2 cellular contexts compared by ENCODE assay signal in the genomic region with DNA sequence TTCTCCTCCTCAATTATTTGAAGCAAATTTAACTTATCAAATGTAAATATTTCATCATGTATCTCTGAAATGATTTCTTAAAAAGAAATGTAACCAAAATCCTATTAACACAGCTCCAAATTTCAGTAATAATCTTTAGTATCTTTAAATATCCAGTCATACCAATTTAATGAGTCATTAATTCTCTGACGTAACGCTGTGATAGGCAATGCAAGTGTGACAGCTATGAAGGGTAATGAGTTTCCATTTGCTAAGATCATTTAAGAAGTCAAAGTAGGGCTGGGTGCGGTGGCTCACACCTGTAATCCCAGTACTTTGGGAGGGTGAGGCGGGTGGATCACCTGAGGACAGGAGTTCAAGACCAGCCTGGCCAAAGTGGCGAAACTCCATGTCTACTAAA.
TF ChIP-seq lines count a peak whose summit lies in the region.

No MANE protein-coding gene starts in this region.

TF ChIP-seq in SK-N-SH, 30 proteins besides CTCF, POLR2A, EP300 and RAD21:
- TF ChIP-seq JUND (IDR thresholded peaks at IDR 0.05) (peak; percentile 6; the same call in 1 of the 2 replicates), RFX5 (IDR thresholded peaks at IDR 0.05; ENCODE audit: low read length) (no peak), SMC3 (IDR thresholded peaks at IDR 0.05; ENCODE audit: low read depth, low read length) (no peak), MEF2A (IDR thresholded peaks at IDR 0.05; ENCODE audit: borderline replicate concordance, low read depth) (no peak)
- TF ChIP-seq, protein P1, sequence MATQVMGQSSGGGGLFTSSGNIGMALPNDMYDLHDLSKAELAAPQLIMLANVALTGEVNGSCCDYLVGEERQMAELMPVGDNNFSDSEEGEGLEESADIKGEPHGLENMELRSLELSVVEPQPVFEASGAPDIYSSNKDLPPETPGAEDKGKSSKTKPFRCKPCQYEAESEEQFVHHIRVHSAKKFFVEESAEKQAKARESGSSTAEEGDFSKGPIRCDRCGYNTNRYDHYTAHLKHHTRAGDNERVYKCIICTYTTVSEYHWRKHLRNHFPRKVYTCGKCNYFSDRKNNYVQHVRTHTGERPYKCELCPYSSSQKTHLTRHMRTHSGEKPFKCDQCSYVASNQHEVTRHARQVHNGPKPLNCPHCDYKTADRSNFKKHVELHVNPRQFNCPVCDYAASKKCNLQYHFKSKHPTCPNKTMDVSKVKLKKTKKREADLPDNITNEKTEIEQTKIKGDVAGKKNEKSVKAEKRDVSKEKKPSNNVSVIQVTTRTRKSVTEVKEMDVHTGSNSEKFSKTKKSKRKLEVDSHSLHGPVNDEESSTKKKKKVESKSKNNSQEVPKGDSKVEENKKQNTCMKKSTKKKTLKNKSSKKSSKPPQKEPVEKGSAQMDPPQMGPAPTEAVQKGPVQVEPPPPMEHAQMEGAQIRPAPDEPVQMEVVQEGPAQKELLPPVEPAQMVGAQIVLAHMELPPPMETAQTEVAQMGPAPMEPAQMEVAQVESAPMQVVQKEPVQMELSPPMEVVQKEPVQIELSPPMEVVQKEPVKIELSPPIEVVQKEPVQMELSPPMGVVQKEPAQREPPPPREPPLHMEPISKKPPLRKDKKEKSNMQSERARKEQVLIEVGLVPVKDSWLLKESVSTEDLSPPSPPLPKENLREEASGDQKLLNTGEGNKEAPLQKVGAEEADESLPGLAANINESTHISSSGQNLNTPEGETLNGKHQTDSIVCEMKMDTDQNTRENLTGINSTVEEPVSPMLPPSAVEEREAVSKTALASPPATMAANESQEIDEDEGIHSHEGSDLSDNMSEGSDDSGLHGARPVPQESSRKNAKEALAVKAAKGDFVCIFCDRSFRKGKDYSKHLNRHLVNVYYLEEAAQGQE (IDR thresholded peaks at IDR 0.05; ENCODE audit: low read depth, low read length) = no peak
- TF ChIP-seq, protein P2, sequence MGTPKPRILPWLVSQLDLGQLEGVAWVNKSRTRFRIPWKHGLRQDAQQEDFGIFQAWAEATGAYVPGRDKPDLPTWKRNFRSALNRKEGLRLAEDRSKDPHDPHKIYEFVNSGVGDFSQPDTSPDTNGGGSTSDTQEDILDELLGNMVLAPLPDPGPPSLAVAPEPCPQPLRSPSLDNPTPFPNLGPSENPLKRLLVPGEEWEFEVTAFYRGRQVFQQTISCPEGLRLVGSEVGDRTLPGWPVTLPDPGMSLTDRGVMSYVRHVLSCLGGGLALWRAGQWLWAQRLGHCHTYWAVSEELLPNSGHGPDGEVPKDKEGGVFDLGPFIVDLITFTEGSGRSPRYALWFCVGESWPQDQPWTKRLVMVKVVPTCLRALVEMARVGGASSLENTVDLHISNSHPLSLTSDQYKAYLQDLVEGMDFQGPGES (IDR thresholded peaks at IDR 0.05; ENCODE audit: low read depth, low read length) = no peak

TF ChIP-seq in SK-N-SH treated with all-trans-retinoic acid at 6 μM for 48 hours, 23 proteins besides CTCF, POLR2A, EP300 and RAD21 (continued from another document):
- no peak for TF ChIP-seq ESRRG (CRISPR knock-in tag; IDR thresholded peaks at IDR 0.05)
- TF ChIP-seq BACH2 (CRISPR knock-in tag; IDR thresholded peaks at IDR 0.05; ENCODE audit: borderline replicate concordance) = no peak
- TF ChIP-seq, protein P3, sequence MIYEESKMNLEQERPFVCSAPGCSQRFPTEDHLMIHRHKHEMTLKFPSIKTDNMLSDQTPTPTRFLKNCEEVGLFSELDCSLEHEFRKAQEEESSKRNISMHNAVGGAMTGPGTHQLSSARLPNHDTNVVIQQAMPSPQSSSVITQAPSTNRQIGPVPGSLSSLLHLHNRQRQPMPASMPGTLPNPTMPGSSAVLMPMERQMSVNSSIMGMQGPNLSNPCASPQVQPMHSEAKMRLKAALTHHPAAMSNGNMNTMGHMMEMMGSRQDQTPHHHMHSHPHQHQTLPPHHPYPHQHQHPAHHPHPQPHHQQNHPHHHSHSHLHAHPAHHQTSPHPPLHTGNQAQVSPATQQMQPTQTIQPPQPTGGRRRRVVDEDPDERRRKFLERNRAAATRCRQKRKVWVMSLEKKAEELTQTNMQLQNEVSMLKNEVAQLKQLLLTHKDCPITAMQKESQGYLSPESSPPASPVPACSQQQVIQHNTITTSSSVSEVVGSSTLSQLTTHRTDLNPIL (CRISPR knock-in tag; IDR thresholded peaks at IDR 0.05; ENCODE audit: low read depth) = no peak
- TF ChIP-seq SNAI2 (CRISPR knock-in tag; IDR thresholded peaks at IDR 0.05) = no peak
- no peak for TF ChIP-seq ZC3H10 (CRISPR knock-in tag; IDR thresholded peaks at IDR 0.05)
